Comparison of ENCODE assay signal across 20 cellular contexts in the genomic region with DNA sequence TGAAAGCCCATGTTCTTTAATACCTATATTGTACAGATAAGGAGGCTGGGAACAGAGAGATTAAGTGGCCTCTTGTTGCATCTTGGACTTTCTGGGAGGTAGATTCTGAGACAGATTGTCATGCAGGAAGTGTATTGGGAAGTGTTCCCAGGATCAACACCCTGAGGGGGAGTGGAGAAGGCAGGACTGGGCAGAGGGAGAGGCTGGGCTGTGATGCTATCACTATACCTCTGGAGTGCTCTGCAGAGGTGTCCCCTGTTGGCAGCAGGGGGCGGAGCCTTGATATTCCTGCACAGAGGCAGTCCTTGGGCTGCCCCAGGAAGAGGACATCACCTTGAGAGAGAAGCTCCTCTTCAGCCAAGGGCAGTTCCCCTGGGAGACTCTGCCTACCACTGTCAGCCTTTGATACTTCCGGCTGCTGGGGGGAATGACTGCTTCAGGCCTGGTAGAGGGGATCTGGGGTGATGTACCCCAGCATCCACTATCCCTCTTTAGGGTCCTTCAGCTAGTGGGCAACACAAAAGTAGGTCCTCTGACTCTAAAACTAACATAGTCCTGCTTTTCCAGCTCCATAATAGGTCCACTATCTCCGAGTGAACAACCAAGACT.
DNase-seq lines count a peak whose midpoint lies in the region; ATAC-seq and FAIRE-seq lines count a peak whose summit lies in the region.
"Had no signal": no experiment of that assay in that cellular context is flagged by ENCODE, and none has a peak within 500 bp of the region (broad histone marks: within the 10 kb centered on the region; RNA-seq: fewer than 3 reads in every experiment).

No MANE protein-coding gene starts in this region.

- ATAC-seq in esophagus mucosa, result peak; percentile 33
- ATAC-seq: naive thymus-derived CD8-positive, alpha-beta T cell had no signal

- H3K4me1 Mint-ChIP-seq in activated CD4-positive, alpha-beta T cell treated with anti-CD3 and anti-CD28 coated beads, Interleukin-2, amount 10 ng/mL, durations not matched to agents 24 days and 14 days, result no peaks in the 10 kb centered on the region
- H3K4me1 Mint-ChIP-seq: activated naive CD8-positive, alpha-beta T cell treated with anti-CD3 and anti-CD28 coated beads, Interleukin-2, amount 10 ng/mL, durations not matched to agents 7 days and 5 days had no signal

- H3K4me3 Mint-ChIP-seq in activated CD4-positive, alpha-beta T cell treated with anti-CD3 and anti-CD28 coated beads, Interleukin-2, amount 10 ng/mL, durations not matched to agents 24 days and 14 days, result no peak overlapping the region
- H3K4me3 Mint-ChIP-seq: activated naive CD8-positive, alpha-beta T cell treated with anti-CD3 and anti-CD28 coated beads, Interleukin-2, amount 10 ng/mL, durations not matched to agents 7 days and 5 days; CD4-positive, CD25-positive, alpha-beta regulatory T cell; naive thymus-derived CD8-positive, alpha-beta T cell had no signal

- H3K36me3 ChIP-seq in small intestine (ENCODE audit: control insufficient read depth in 2 of 2, insufficient read depth in 2 of 2, low read length in 2 of 2), result no peaks in the 10 kb centered on the region
- H3K36me3 ChIP-seq: lower lobe of right lung had no signal

- no peak overlapping the region for H3K27ac ChIP-seq in small intestine (ENCODE audit: low read depth in 1 of 2, low read length in 1 of 2)
- H3K27ac ChIP-seq: lower lobe of right lung had no signal

- H3K9me3 ChIP-seq in small intestine (ENCODE audit: control insufficient read depth, low read depth), result no peaks in the 10 kb centered on the region
- H3K9me3 ChIP-seq: lower lobe of right lung had no signal

- WGBS in small intestine, 3 donors, result 91 to 97% (median 96%) methylated on average over 3 of the region's 3 CpGs

- DNase-seq in DMS53 (lab: John Stamatoyannopoulos, UW), result peak; percentile 13
- no peak for DNase-seq in DMS53 treated with DMSO at 0.1 percent for 48 hours (lab: John Stamatoyannopoulos, UW; ENCODE audit: unreplicated experiment)
- peak; percentile 64 for DNase-seq in NCI-H226
- DNase-seq in small intestine, result peak; percentile 29
- no peak for DNase-seq in medulla oblongata (ENCODE audit: extremely low spot score)
- no peak for DNase-seq in activated CD4-positive, alpha-beta T cell treated with anti-CD3 and anti-CD28 coated beads, Interleukin-2, amount 10 ng/mL, durations not matched to agents 24 days and 14 days
- DNase-seq in NCI-H187 (lab: John Stamatoyannopoulos, UW), result no peak
- DNase-seq: activated CD4-positive, alpha-beta T cell treated with anti-CD3 and anti-CD28 coated beads, Interleukin-2, amount 50 U/mL, for 4 hours; activated naive CD8-positive, alpha-beta T cell treated with anti-CD3 and anti-CD28 coated beads, Interleukin-2, amount 10 ng/mL, durations not matched to agents 7 days and 5 days; activated T-cell treated with anti-CD3 and anti-CD28 coated beads, Interleukin-2, amount 50 U/mL, for 48 hours; caudate nucleus; CD4-positive, CD25-positive, alpha-beta regulatory T cell; DND-41; effector CD4-positive, alpha-beta T cell; HCEC 1CT; lower lobe of right lung; naive thymus-derived CD8-positive, alpha-beta T cell; NK-92 treated with Interleukin-12 subunit alpha and Interleukin-12 subunit beta, amount 100 ng/mL, for 24 hours; substantia nigra had no signal

- H3K9me3 Mint-ChIP-seq in activated CD4-positive, alpha-beta T cell treated with anti-CD3 and anti-CD28 coated beads, Interleukin-2, amount 10 ng/mL, durations not matched to agents 24 days and 14 days, result no peaks in the 10 kb centered on the region
- H3K9me3 Mint-ChIP-seq: activated naive CD8-positive, alpha-beta T cell treated with anti-CD3 and anti-CD28 coated beads, Interleukin-2, amount 10 ng/mL, durations not matched to agents 7 days and 5 days; naive thymus-derived CD8-positive, alpha-beta T cell had no signal

- no peak overlapping the region for H3K4me3 ChIP-seq in small intestine (ENCODE audit: low read depth in 1 of 2, low read length in 2 of 2)
- H3K4me3 ChIP-seq: lower lobe of right lung had no signal

- no peak overlapping the region for H3K27ac Mint-ChIP-seq in activated CD4-positive, alpha-beta T cell treated with anti-CD3 and anti-CD28 coated beads, Interleukin-2, amount 10 ng/mL, durations not matched to agents 24 days and 14 days
- H3K27ac Mint-ChIP-seq: activated naive CD8-positive, alpha-beta T cell treated with anti-CD3 and anti-CD28 coated beads, Interleukin-2, amount 10 ng/mL, durations not matched to agents 7 days and 5 days; naive thymus-derived CD8-positive, alpha-beta T cell had no signal

- H3K36me3 Mint-ChIP-seq in activated CD4-positive, alpha-beta T cell treated with anti-CD3 and anti-CD28 coated beads, Interleukin-2, amount 10 ng/mL, durations not matched to agents 24 days and 14 days (ENCODE audit: low read depth), result no peaks in the 10 kb centered on the region
- H3K36me3 Mint-ChIP-seq: activated naive CD8-positive, alpha-beta T cell treated with anti-CD3 and anti-CD28 coated beads, Interleukin-2, amount 10 ng/mL, durations not matched to agents 7 days and 5 days; CD4-positive, CD25-positive, alpha-beta regulatory T cell; naive thymus-derived CD8-positive, alpha-beta T cell had no signal

- intact Hi-C loops in activated CD4-positive, alpha-beta T cell treated with anti-CD3 and anti-CD28 coated beads, Interleukin-2, amount 10 ng/mL, durations not matched to agents 24 days and 14 days (cut with micrococcal nuclease), result no loop called here

- peaks cover 0 to 2% of the 10 kb centered on the region in 2 donors for H3K27me3 ChIP-seq in small intestine (ENCODE audit: control insufficient read depth in 2 of 2, insufficient read depth in 2 of 2, low read length in 2 of 2)

- no peak for FAIRE-seq in small intestine (lab: Jason Lieb, UNC)

- H3K4me1 ChIP-seq in small intestine (ENCODE audit: control insufficient read depth in 2 of 2, insufficient read depth in 1 of 2, low read depth in 1 of 2, low read length in 1 of 2), result no peaks in the 10 kb centered on the region
- H3K4me1 ChIP-seq: lower lobe of right lung had no signal

- peaks cover 2% of the 10 kb centered on the region for H3K27me3 Mint-ChIP-seq in activated CD4-positive, alpha-beta T cell treated with anti-CD3 and anti-CD28 coated beads, Interleukin-2, amount 10 ng/mL, durations not matched to agents 24 days and 14 days
- H3K27me3 Mint-ChIP-seq: activated naive CD8-positive, alpha-beta T cell treated with anti-CD3 and anti-CD28 coated beads, Interleukin-2, amount 10 ng/mL, durations not matched to agents 7 days and 5 days had no signal

Comparison
In these comparisons a context has a peak if more than half of its experiments do, and no peak if none do; other contexts are left out.
1. DNase-seq: peak in DMS53 (single experiment), NCI-H226 (single experiment) and small intestine (single experiment); none in DMS53 treated with DMSO at 0.1 percent for 48 hours (single experiment), medulla oblongata (single experiment), activated CD4-positive, alpha-beta T cell treated with anti-CD3 and anti-CD28 coated beads, Interleukin-2, amount 10 ng/mL, durations not matched to agents 24 days and 14 days (single experiment) and NCI-H187 (0 of 2).